1 cellular context compared by ENCODE assay signal in genomic region chr6:135192256-135193174, GRCh38.
TF ChIP-seq lines count a peak whose summit lies in the region.

No MANE protein-coding gene starts in this region.

TF ChIP-seq in K562, 482 proteins besides CTCF, POLR2A, EP300 and RAD21 (continued from another document and continues in another):
- TF ChIP-seq MGA (IDR thresholded peaks at IDR 0.05) = peak; percentile 41
- TF ChIP-seq, protein P1, sequence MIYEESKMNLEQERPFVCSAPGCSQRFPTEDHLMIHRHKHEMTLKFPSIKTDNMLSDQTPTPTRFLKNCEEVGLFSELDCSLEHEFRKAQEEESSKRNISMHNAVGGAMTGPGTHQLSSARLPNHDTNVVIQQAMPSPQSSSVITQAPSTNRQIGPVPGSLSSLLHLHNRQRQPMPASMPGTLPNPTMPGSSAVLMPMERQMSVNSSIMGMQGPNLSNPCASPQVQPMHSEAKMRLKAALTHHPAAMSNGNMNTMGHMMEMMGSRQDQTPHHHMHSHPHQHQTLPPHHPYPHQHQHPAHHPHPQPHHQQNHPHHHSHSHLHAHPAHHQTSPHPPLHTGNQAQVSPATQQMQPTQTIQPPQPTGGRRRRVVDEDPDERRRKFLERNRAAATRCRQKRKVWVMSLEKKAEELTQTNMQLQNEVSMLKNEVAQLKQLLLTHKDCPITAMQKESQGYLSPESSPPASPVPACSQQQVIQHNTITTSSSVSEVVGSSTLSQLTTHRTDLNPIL (CRISPR knock-in tag; IDR thresholded peaks at IDR 0.05) = no peak
- no peak for TF ChIP-seq MBD2 (IDR thresholded peaks at IDR 0.05; ENCODE audit: borderline replicate concordance, low read depth)
- no peak for TF ChIP-seq SRSF9 (IDR thresholded peaks at IDR 0.05; ENCODE audit: borderline replicate concordance, low read depth, low read length)
- TF ChIP-seq ETS2 (tag; IDR thresholded peaks at IDR 0.05; ENCODE audit: borderline replicate concordance, poor library complexity, severe bottlenecking) = no peak
- no peak for TF ChIP-seq MTA2 (IDR thresholded peaks at IDR 0.05; ENCODE audit: low read depth)
- no peak for TF ChIP-seq ZNF24 (IDR thresholded peaks at IDR 0.05)
- TF ChIP-seq, protein P2, sequence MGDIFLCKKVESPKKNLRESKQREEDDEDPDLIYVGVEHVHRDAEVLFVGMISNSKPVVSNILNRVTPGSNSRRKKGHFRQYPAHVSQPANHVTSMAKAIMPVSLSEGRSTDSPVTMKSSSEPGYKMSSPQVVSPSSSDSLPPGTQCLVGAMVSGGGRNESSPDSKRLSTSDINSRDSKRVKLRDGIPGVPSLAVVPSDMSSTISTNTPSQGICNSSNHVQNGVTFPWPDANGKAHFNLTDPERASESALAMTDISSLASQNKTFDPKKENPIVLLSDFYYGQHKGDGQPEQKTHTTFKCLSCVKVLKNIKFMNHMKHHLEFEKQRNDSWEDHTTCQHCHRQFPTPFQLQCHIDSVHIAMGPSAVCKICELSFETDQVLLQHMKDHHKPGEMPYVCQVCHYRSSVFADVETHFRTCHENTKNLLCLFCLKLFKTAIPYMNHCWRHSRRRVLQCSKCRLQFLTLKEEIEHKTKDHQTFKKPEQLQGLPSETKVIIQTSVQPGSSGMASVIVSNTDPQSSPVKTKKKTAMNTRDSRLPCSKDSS (IDR thresholded peaks at IDR 0.05; ENCODE audit: low read depth, partially characterized antibody) = no peak
- TF ChIP-seq DMBX1 (CRISPR knock-in tag; IDR thresholded peaks at IDR 0.05; ENCODE audit: borderline replicate concordance) = peak; percentile 50; the same call in 1 of the 2 replicates
- 0 out of 2 replicates have a peak, but pooled peaks have one; percentile 4 for TF ChIP-seq PKNOX1 (IDR thresholded peaks at IDR 0.05)
- TF ChIP-seq, protein P3, sequence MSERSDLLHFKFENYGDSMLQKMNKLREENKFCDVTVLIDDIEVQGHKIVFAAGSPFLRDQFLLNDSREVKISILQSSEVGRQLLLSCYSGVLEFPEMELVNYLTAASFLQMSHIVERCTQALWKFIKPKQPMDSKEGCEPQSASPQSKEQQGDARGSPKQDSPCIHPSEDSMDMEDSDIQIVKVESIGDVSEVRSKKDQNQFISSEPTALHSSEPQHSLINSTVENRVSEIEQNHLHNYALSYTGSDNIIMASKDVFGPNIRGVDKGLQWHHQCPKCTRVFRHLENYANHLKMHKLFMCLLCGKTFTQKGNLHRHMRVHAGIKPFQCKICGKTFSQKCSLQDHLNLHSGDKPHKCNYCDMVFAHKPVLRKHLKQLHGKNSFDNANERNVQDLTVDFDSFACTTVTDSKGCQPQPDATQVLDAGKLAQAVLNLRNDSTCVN (CRISPR knock-in tag; IDR thresholded peaks at IDR 0.05) = no peak
- no peak for TF ChIP-seq HNRNPL (IDR thresholded peaks at IDR 0.05; ENCODE audit: low read depth, low read length)
- no peak for TF ChIP-seq CEBPZ (IDR thresholded peaks at IDR 0.05; ENCODE audit: borderline replicate concordance, low read depth, low read length)
- TF ChIP-seq FIP1L1 (IDR thresholded peaks at IDR 0.05; ENCODE audit: low read depth, low read length, poor library complexity, severe bottlenecking) = no peak
- peak; percentile 51 for TF ChIP-seq CCNT2 (IDR thresholded peaks at IDR 0.05; ENCODE audit: borderline replicate concordance, extremely low read depth, insufficient read length, low read depth, low read length)
- TF ChIP-seq, protein P4, sequence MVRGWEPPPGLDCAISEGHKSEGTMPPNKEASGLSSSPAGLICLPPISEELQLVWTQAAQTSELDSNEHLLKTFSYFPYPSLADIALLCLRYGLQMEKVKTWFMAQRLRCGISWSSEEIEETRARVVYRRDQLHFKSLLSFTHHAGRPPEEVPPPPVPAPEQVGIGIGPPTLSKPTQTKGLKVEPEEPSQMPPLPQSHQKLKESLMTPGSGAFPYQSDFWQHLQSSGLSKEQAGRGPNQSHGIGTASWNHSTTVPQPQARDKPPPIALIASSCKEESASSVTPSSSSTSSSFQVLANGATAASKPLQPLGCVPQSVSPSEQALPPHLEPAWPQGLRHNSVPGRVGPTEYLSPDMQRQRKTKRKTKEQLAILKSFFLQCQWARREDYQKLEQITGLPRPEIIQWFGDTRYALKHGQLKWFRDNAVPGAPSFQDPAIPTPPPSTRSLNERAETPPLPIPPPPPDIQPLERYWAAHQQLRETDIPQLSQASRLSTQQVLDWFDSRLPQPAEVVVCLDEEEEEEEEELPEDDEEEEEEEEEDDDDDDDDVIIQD (CRISPR knock-in tag; IDR thresholded peaks at IDR 0.05) = no peak
- TF ChIP-seq ZNF57 (CRISPR knock-in tag; IDR thresholded peaks at IDR 0.05) = no peak
- 0 out of 2 replicates have a peak, but pooled peaks have one; percentile 6 for TF ChIP-seq ZNF445 (CRISPR knock-in tag; IDR thresholded peaks at IDR 0.05; ENCODE audit: low read depth)
- TF ChIP-seq ZBTB5 (IDR thresholded peaks at IDR 0.05) = no peak
- TF ChIP-seq ZNF41 (CRISPR knock-in tag; conservative IDR thresholded peaks at IDR 0.05) = no peak
- TF ChIP-seq ZNF124 (CRISPR knock-in tag; IDR thresholded peaks at IDR 0.05) = no peak
- TF ChIP-seq E2F6 (IDR thresholded peaks at IDR 0.05; ENCODE audit: borderline replicate concordance in 1 of 2, extremely low read depth in 1 of 2, insufficient read depth in 1 of 2, insufficient read length in 1 of 2, low read depth in 1 of 2, low read length in 1 of 2, poor library complexity in 1 of 2, severe bottlenecking in 1 of 2) = no peak
- TF ChIP-seq ZNF717 (CRISPR knock-in tag; IDR thresholded peaks at IDR 0.05) = no peak
